Comparison of ENCODE assay signal across 1 cellular context in the genomic region with DNA sequence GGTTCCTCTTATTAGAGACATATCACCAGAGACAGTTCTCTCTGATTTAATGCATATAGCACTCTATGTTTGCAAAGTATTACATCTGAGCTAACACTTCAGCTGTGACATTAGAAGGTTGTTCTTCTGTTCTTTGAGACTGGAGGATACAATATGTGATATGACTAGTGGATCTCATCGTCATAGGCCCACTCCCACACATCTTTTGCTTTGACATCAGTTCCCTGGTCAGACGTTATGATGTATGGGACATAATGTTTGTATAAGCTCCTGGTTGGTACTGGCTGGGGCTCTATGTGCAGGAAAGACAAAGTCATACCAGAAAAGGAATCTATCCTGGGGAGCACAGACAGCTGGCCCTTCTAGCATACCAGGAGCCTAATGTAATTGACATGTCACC.
TF ChIP-seq lines count a peak whose summit lies in the region.

No MANE protein-coding gene starts in this region.

TF ChIP-seq in H1, 55 proteins besides CTCF, POLR2A, EP300 and RAD21:
- TF ChIP-seq CHD2 (IDR thresholded peaks at IDR 0.05; ENCODE audit: low read length): no peak
- no peak for TF ChIP-seq CHD1 (IDR thresholded peaks at IDR 0.05; ENCODE audit: low read depth, low read length)
- TF ChIP-seq, protein P1, sequence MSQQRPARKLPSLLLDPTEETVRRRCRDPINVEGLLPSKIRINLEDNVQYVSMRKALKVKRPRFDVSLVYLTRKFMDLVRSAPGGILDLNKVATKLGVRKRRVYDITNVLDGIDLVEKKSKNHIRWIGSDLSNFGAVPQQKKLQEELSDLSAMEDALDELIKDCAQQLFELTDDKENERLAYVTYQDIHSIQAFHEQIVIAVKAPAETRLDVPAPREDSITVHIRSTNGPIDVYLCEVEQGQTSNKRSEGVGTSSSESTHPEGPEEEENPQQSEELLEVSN (IDR thresholded peaks at IDR 0.05): no peak
- TF ChIP-seq SUZ12 (IDR thresholded peaks at IDR 0.05; ENCODE audit: low read length): no peak
